Comparison of ENCODE assay signal across 2 cellular contexts in the genomic region with DNA sequence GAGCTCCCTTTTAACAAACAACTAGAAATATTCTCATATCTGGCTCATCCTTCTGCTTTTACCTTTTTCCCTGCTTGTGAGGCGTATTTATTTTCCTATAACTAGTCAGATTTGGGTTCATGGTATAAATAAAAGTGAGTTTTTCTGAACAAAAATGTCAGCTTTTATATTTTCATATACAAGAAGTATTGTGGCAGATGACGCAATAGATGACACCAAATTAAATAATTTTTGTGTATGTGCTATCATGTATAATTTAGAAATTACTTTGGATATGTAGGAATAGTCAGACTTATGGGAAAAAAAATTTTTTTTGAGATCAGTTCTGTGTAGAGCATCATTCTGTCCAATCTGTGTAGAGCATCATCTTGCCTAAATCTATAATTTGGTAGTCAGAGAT.
TF ChIP-seq lines count a peak whose summit lies in the region.

No MANE protein-coding gene starts in this region.

TF ChIP-seq in HepG2, 621 proteins besides CTCF, POLR2A, EP300 and RAD21:
- no peak for TF ChIP-seq ZBTB7B (CRISPR knock-in tag; IDR thresholded peaks at IDR 0.05)
- TF ChIP-seq ATF7 (IDR thresholded peaks at IDR 0.05), result peak; percentile 67; the same call in 1 of the 2 replicates
- no peak for TF ChIP-seq ATF7 (CRISPR knock-in tag; IDR thresholded peaks at IDR 0.05)
- TF ChIP-seq CEBPB (IDR thresholded peaks at IDR 0.05; ENCODE audit: borderline replicate concordance, low read depth, low read length), result peak; percentile 13; the same call in 1 of the 2 replicates

TF ChIP-seq in K562, 482 proteins besides CTCF, POLR2A, EP300 and RAD21:
- TF ChIP-seq SRSF7 (optimal IDR thresholded peaks at IDR 0.05; ENCODE audit: low read depth, low read length), result no peak
- 0 out of 2 replicates have a peak, but pooled peaks have one; percentile 19 for TF ChIP-seq CEBPB (tag; IDR thresholded peaks at IDR 0.05)
- TF ChIP-seq GABPB2 (CRISPR knock-in tag; conservative IDR thresholded peaks at IDR 0.05), result no peak
- TF ChIP-seq ZHX1 (conservative IDR thresholded peaks at IDR 0.05; ENCODE audit: low read length), result no peak
- no peak for TF ChIP-seq HDAC1 (IDR thresholded peaks at IDR 0.05)
- TF ChIP-seq, protein P1, sequence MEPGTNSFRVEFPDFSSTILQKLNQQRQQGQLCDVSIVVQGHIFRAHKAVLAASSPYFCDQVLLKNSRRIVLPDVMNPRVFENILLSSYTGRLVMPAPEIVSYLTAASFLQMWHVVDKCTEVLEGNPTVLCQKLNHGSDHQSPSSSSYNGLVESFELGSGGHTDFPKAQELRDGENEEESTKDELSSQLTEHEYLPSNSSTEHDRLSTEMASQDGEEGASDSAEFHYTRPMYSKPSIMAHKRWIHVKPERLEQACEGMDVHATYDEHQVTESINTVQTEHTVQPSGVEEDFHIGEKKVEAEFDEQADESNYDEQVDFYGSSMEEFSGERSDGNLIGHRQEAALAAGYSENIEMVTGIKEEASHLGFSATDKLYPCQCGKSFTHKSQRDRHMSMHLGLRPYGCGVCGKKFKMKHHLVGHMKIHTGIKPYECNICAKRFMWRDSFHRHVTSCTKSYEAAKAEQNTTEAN (CRISPR knock-in tag; IDR thresholded peaks at IDR 0.05), result no peak
- TF ChIP-seq, protein P2, sequence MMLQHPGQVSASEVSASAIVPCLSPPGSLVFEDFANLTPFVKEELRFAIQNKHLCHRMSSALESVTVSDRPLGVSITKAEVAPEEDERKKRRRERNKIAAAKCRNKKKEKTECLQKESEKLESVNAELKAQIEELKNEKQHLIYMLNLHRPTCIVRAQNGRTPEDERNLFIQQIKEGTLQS (IDR thresholded peaks at IDR 0.05), result peak; percentile 50; the same call in 1 of the 2 replicates
- TF ChIP-seq, protein P2 (CRISPR knock-in tag; conservative IDR thresholded peaks at IDR 0.05), result no peak
- TF ChIP-seq ZNF174 (CRISPR knock-in tag; IDR thresholded peaks at IDR 0.05), result no peak
- no peak for TF ChIP-seq ZNF507 (tag; conservative IDR thresholded peaks at IDR 0.05)
- TF ChIP-seq CEBPG (CRISPR knock-in tag; IDR thresholded peaks at IDR 0.05), result no peak
- peak; percentile 28 to 80; a peak in 2 of 4 replicates for TF ChIP-seq CEBPG (tag; conservative IDR thresholded peaks at IDR 0.05 in 1 of 2, IDR thresholded peaks at IDR 0.05 in 1 of 2)
- no peak for TF ChIP-seq DDX20 (tag; IDR thresholded peaks at IDR 0.05; ENCODE audit: low read depth)
- TF ChIP-seq SLC30A9 (CRISPR knock-in tag; IDR thresholded peaks at IDR 0.05), result no peak
- no peak for TF ChIP-seq ZNF232 (CRISPR knock-in tag; IDR thresholded peaks at IDR 0.05)
- TF ChIP-seq DIDO1 (tag; IDR thresholded peaks at IDR 0.05; ENCODE audit: low read depth), result no peak
TF ChIP-seq in K562: peak in this region for 3.
